In genomic region chr2:65554765-65555561, GRCh38 we compare ENCODE assay signal across 9 cellular contexts.
DNase-seq lines count a peak whose midpoint lies in the region; ATAC-seq, FAIRE-seq and TF ChIP-seq lines count a peak whose summit lies in the region.
"Had no signal": no experiment of that assay in that cellular context is flagged by ENCODE, and none has a peak within 500 bp of the region (broad histone marks: within the 10 kb centered on the region; RNA-seq: fewer than 3 reads in every experiment).

No MANE protein-coding gene starts in this region.

- no peak overlapping the region for H3K9ac ChIP-seq in kidney (ENCODE audit: low read length in 2 of 2)

- FAIRE-seq in GM12891 (lab: Jason Lieb, UNC) (peak; percentile 76), kidney (lab: Jason Lieb, UNC) (no peak)

- no peaks in the 10 kb centered on the region for H3K36me3 ChIP-seq in kidney (ENCODE audit: control insufficient read depth in 1 of 2, insufficient read depth in 2 of 2, low read length in 2 of 2)
- H3K36me3 ChIP-seq: SJSA1 had no signal

- TF ChIP-seq CTCF in kidney (IDR thresholded peaks at IDR 0.05; ENCODE audit: borderline replicate concordance, extremely low read depth, insufficient read depth): no peak

- H3K4me1 ChIP-seq in kidney (ENCODE audit: control insufficient read depth in 1 of 2, insufficient read depth in 1 of 2, low read depth in 1 of 2, low read length in 2 of 2): no peaks in the 10 kb centered on the region

- no peak overlapping the region for H3K27ac ChIP-seq in kidney (ENCODE audit: low read depth in 2 of 2, low read length in 2 of 2)
- H3K27ac ChIP-seq: SJSA1 had no signal

- ATAC-seq in GM21423 (IDR thresholded peaks at IDR 0.05; ENCODE audit: unreplicated experiment) (peak; percentile 60), HG02970 (IDR thresholded peaks at IDR 0.05; ENCODE audit: low FRiP score, unreplicated experiment) (no peak), GM19035 (IDR thresholded peaks at IDR 0.05; ENCODE audit: unreplicated experiment) (no peak)

- H3K9me3 ChIP-seq in kidney (ENCODE audit: control insufficient read depth in 1 of 2, low read length in 2 of 2): no peaks in the 10 kb centered on the region
- H3K9me3 ChIP-seq: SJSA1 had no signal

- H3K4me3 ChIP-seq in kidney (ENCODE audit: low read length in 2 of 2): no peak overlapping the region
- H3K4me3 ChIP-seq: SJSA1 had no signal

- intact Hi-C loops in kidney (cut with DNase I): loop anchor here (5.0 kb wide), 1 partner anchor 288 kb away; no protein-coding TSS in a partner anchor

- DNase-seq in GM12891 (ENCODE audit: insufficient read length, low spot score) (no peak), LHCN-M2 (ENCODE audit: low read depth) (peak; percentile 79), germinal center (ENCODE audit: low spot score) (peak; percentile 59), hippocampal formation (lab: John Stamatoyannopoulos, UW) (no peak), kidney (no peak)

- TF ChIP-seq POLR2A in GM12891 (IDR thresholded peaks at IDR 0.05; ENCODE audit: low read depth, low read length): no peak

TF ChIP-seq in GM12891, 5 proteins besides CTCF, POLR2A, EP300 and RAD21:
- TF ChIP-seq PAX5 (IDR thresholded peaks at IDR 0.05; ENCODE audit: insufficient read depth, low read length, severe bottlenecking) (no peak), POU2F2 (IDR thresholded peaks at IDR 0.05; ENCODE audit: low read depth, low read length) (no peak), SPI1 (IDR thresholded peaks at IDR 0.05; ENCODE audit: low read depth, low read length) (no peak), POLR2AphosphoS5 (IDR thresholded peaks at IDR 0.05; ENCODE audit: low read depth, low read length) (no peak), TAF1 (IDR thresholded peaks at IDR 0.05; ENCODE audit: low read depth, low read length) (no peak)
TF ChIP-seq in GM12891: peak in this region for 0.

Comparison
In these comparisons a context has a peak if more than half of its experiments do, and no peak if none do; other contexts are left out.
1. DNase-seq: peak in LHCN-M2 (single experiment) and germinal center (single experiment); none in GM12891 (single experiment), hippocampal formation (0 of 2) and kidney (single experiment).